In genomic region chr11:10725907-10726253, GRCh38 we compare ENCODE assay signal across 1 cellular context.
TF ChIP-seq lines count a peak whose summit lies in the region.

No MANE protein-coding gene starts in this region.

TF ChIP-seq in K562, 482 proteins besides CTCF, POLR2A, EP300 and RAD21:
- TF ChIP-seq HMBOX1 (IDR thresholded peaks at IDR 0.05) (0 out of 2 replicates have a peak, but pooled peaks have one; percentile 2), BRF1 (IDR thresholded peaks at IDR 0.05; ENCODE audit: borderline replicate concordance, extremely low read depth, insufficient read length) (no peak), CHCHD3 (CRISPR knock-in tag; IDR thresholded peaks at IDR 0.05) (no peak)
